Comparison of ENCODE assay signal across 20 cellular contexts in genomic region chr9:121685795-121686377, GRCh38.
"Had no signal": no experiment of that assay in that cellular context is flagged by ENCODE, and none has a peak within 500 bp of the region (broad histone marks: within the 10 kb centered on the region; RNA-seq: fewer than 3 reads in every experiment).

No MANE protein-coding gene starts in this region.

- H3K36me3 Mint-ChIP-seq: brain had no signal

- DNase-seq: activated CD4-positive, alpha-beta T cell treated with anti-CD3 and anti-CD28 coated beads for 48 hours; activated CD4-positive, alpha-beta T cell treated with anti-CD3 and anti-CD28 coated beads, Interleukin-2, amount 50 U/mL, for 4 hours; activated CD4-positive, CD25-positive, alpha-beta regulatory T cell treated with anti-CD3 and anti-CD28 coated beads, Interleukin-2, amount 50 U/mL, for 72 hours; activated CD8-positive, alpha-beta memory T cell treated with anti-CD3 and anti-CD28 coated beads, Interleukin-2, amount 50 U/mL, for 48 hours; activated CD8-positive, alpha-beta T cell treated with anti-CD3 and anti-CD28 coated beads, Interleukin-2, amount 10 ng/mL, durations not matched to agents 7 days and 5 days; activated naive CD4-positive, alpha-beta T cell treated with anti-CD3 and anti-CD28 coated beads, Interleukin-2, amount 50 U/mL, for 16 hours; activated T-cell treated with anti-CD3 and anti-CD28 coated beads, Interleukin-2, amount 50 U/mL, for 1 hour; amniotic stem cell; MM.1S; NCI-H1105; NCI-H1436; NCI-H1694 treated with DMSO at 0.1 percent for 48 hours; NCI-H2029 treated with DMSO at 0.1 percent for 48 hours; NCI-H345; NCI-H510A; NCI-H526 treated with DMSO at 0.1 percent for 48 hours; NCI-H82 had no signal

- H3K27ac Mint-ChIP-seq: activated CD8-positive, alpha-beta T cell treated with anti-CD3 and anti-CD28 coated beads, Interleukin-2, amount 10 ng/mL, durations not matched to agents 7 days and 5 days; T-helper 1 cell treated with Interleukin-12 subunit alpha and Interleukin-12 subunit beta and Interleukin-4 antibody, amounts not matched to agents 30 μg/mL and 1 μg/mL, for 36 hours had no signal

- H3K27me3 Mint-ChIP-seq: brain had no signal

- H3K9me3 Mint-ChIP-seq: T-helper 1 cell treated with Interleukin-12 subunit alpha and Interleukin-12 subunit beta and Interleukin-4 antibody, amounts not matched to agents 30 μg/mL and 1 μg/mL, for 36 hours had no signal

- H3K4me3 Mint-ChIP-seq: activated CD8-positive, alpha-beta T cell treated with anti-CD3 and anti-CD28 coated beads, Interleukin-2, amount 10 ng/mL, durations not matched to agents 7 days and 5 days; brain; T-helper 1 cell treated with Interleukin-12 subunit alpha and Interleukin-12 subunit beta and Interleukin-4 antibody, amounts not matched to agents 30 μg/mL and 1 μg/mL, for 36 hours had no signal

- FAIRE-seq: astrocyte had no signal
